In the genomic region with DNA sequence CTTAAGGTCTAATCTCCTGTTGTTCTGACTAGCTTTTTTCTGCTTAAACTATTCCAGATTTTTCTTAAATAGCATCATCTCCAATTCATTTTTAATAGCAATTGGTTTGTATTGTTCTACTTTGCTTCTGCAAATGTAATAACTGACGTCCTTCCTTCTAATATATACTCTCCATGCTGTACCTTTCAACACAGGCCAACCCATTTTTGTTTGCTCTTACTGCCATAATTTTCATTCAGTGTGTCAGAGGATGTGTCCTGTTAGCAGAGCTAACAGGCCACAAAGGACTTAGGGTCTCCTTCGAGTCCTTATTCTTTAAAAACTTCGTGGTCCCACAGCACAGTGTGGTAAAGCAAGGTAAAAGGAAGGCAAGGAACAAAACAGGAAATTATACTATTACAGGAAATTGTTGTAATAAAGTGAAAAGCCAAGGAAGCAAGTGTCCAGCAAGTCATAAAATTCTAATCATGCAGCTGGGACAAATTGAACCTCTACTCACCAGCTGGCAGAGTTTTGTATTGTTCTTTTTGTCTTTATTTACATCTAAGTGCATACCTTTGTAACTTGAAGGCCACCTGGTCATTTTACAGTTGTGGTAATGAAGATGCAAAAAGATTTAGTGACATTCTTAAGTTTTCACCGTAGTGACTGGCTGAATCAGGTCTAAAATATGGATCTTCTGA, we compare ENCODE assay signal across 18 cellular contexts.
"Had no signal": no experiment of that assay in that cellular context is flagged by ENCODE, and none has a peak within 500 bp of the region (broad histone marks: within the 10 kb centered on the region; RNA-seq: fewer than 3 reads in every experiment).

No MANE protein-coding gene starts in this region.

- H3K27me3 Mint-ChIP-seq: activated CD4-positive, alpha-beta T cell treated with anti-CD3 and anti-CD28 coated beads, Interleukin-2, amount 10 ng/mL, durations not matched to agents 24 days and 14 days; activated CD8-positive, alpha-beta T cell treated with anti-CD3 and anti-CD28 coated beads for 36 hours; memory B cell had no signal

- ATAC-seq: activated CD8-positive, alpha-beta T cell treated with anti-CD3 and anti-CD28 coated beads for 36 hours; body of pancreas had no signal

- H3K27me3 ChIP-seq: body of pancreas, sigmoid colon, spleen, thyroid gland had no signal

- DNase-seq: activated CD4-positive, alpha-beta T cell treated with anti-CD3 and anti-CD28 coated beads, Interleukin-2, amount 10 ng/mL, durations not matched to agents 24 days and 14 days; activated CD8-positive, alpha-beta T cell treated with anti-CD3 and anti-CD28 coated beads for 36 hours; activated naive CD4-positive, alpha-beta T cell treated with anti-CD3 and anti-CD28 coated beads for 36 hours; activated T-cell treated with anti-CD3 and anti-CD28 coated beads, Interleukin-2, amount 50 U/mL, for 1 hour; body of pancreas; immature natural killer cell; kidney glomerular epithelial cell; naive B cell; nucleus accumbens; posterior cingulate gyrus; sigmoid colon; spleen; stimulated activated CD8-positive, alpha-beta memory T cell treated with anti-CD3 and anti-CD28 coated beads, Interleukin-4, amount 100 ng/mL, for 48 hours; stimulated activated naive CD4-positive, alpha-beta T cell; thyroid gland had no signal

- H3K4me1 Mint-ChIP-seq: immature natural killer cell had no signal

- H3K4me3 Mint-ChIP-seq: activated CD4-positive, alpha-beta T cell treated with anti-CD3 and anti-CD28 coated beads, Interleukin-2, amount 10 ng/mL, durations not matched to agents 24 days and 14 days; activated CD8-positive, alpha-beta T cell treated with anti-CD3 and anti-CD28 coated beads for 36 hours; activated naive CD4-positive, alpha-beta T cell treated with anti-CD3 and anti-CD28 coated beads for 36 hours; immature natural killer cell; memory B cell; naive B cell; T-helper 2 cell treated with Interferon-gamma antibody and Interleukin-4, amounts not matched to agents 5 μg/mL and 100 μg/mL, for 36 hours had no signal

- H3K36me3 ChIP-seq: sigmoid colon, spleen, thyroid gland had no signal

- H3K4me1 ChIP-seq: body of pancreas, sigmoid colon, spleen, thyroid gland had no signal

- H3K4me3 ChIP-seq: body of pancreas, sigmoid colon, spleen, thyroid gland had no signal

- H3K9me3 ChIP-seq: body of pancreas, sigmoid colon, spleen, thyroid gland had no signal

- H3K27ac ChIP-seq: body of pancreas, sigmoid colon, thyroid gland had no signal

- H3K36me3 Mint-ChIP-seq: memory B cell, naive B cell had no signal

- H3K27ac Mint-ChIP-seq: activated CD4-positive, alpha-beta T cell treated with anti-CD3 and anti-CD28 coated beads, Interleukin-2, amount 10 ng/mL, durations not matched to agents 24 days and 14 days; activated CD8-positive, alpha-beta T cell treated with anti-CD3 and anti-CD28 coated beads for 36 hours; activated naive CD4-positive, alpha-beta T cell treated with anti-CD3 and anti-CD28 coated beads for 36 hours; activated T-helper 2 cell treated with anti-CD3 and anti-CD28 coated beads, Interferon-gamma antibody, Interleukin-2, Interleukin-4, amounts not matched to agents 10 μg/mL and 5 μg/mL and 100 μg/mL, durations not matched to agents 14 hours and 24 hours and 36 hours; immature natural killer cell; memory B cell; T-helper 2 cell treated with Interferon-gamma antibody and Interleukin-4, amounts not matched to agents 5 μg/mL and 100 μg/mL, for 36 hours had no signal
